8 cellular contexts compared by ENCODE assay signal in genomic region chr22:33922268-33922667, GRCh38. TPM values are rescaled to one million over a fixed set of nuclear protein-coding genes. Genes with fewer than 3 reads are reported as not detected.
A peak's percentile ranks its signal among the peaks of the same experiment; 100 is the strongest.
DNase-seq lines count a peak whose midpoint lies in the region; ATAC-seq and TF ChIP-seq lines count a peak whose summit lies in the region.

No MANE protein-coding gene starts in this region.

- H3K4me1 Mint-ChIP-seq in effector memory CD8-positive, alpha-beta T cell (ENCODE audit: low read depth in 2 of 2): peaks cover 0 to 9% of the 10 kb centered on the region in 2 donors

- H3K36me3 ChIP-seq in RWPE2 (ENCODE audit: low read depth): no peaks in the 10 kb centered on the region

- H3K4me3 ChIP-seq in RWPE2 (ENCODE audit: severe bottlenecking): peak overlapping the region; percentile 11

- H3K36me3 Mint-ChIP-seq in effector memory CD8-positive, alpha-beta T cell (ENCODE audit: insufficient read depth): no peaks in the 10 kb centered on the region

- H3K4me1 ChIP-seq in RWPE2 (ENCODE audit: insufficient read depth, poor library complexity, severe bottlenecking): no peaks in the 10 kb centered on the region

- no peak overlapping the region for H3K27ac Mint-ChIP-seq in effector memory CD8-positive, alpha-beta T cell

- H3K4me3 Mint-ChIP-seq in effector memory CD8-positive, alpha-beta T cell: peak overlapping the region; percentile 62 to 74

- DNase-seq in DMS53 (lab: John Stamatoyannopoulos, UW) (peak; percentile 17), DMS53 treated with DMSO at 0.1 percent for 48 hours (lab: John Stamatoyannopoulos, UW; ENCODE audit: unreplicated experiment) (no peak), RWPE2 (ENCODE audit: low spot score) (no peak), midbrain (lab: John Stamatoyannopoulos, UW) (peak; percentile 31), ureter (ENCODE audit: low spot score) (peak; percentile 49), KG1 (lab: John Stamatoyannopoulos, UW) (no peak)
- no peak for DNase-seq in effector memory CD8-positive, alpha-beta T cell

- no peak for ATAC-seq in RWPE2 (ENCODE audit: low read depth)
- no peak for ATAC-seq in effector memory CD8-positive, alpha-beta T cell (replicated peaks)
- ATAC-seq in HG02642 (IDR thresholded peaks at IDR 0.05; ENCODE audit: poor library complexity, unreplicated experiment): no peak

- no peak overlapping the region for H3K27ac ChIP-seq in RWPE2 (ENCODE audit: poor library complexity, severe bottlenecking)

- TF ChIP-seq CTCF in RWPE2 (IDR thresholded peaks at IDR 0.05; ENCODE audit: poor library complexity, severe bottlenecking): no peak

- H3K9me3 ChIP-seq in RWPE2 (ENCODE audit: severe bottlenecking): no peaks in the 10 kb centered on the region

- H3K27me3 Mint-ChIP-seq in effector memory CD8-positive, alpha-beta T cell: peaks cover 46 to 72% of the 10 kb centered on the region in 2 donors

- peaks cover 62% of the 10 kb centered on the region for H3K27me3 ChIP-seq in RWPE2 (ENCODE audit: insufficient read depth, poor library complexity, severe bottlenecking)

- H3K9me3 Mint-ChIP-seq in effector memory CD8-positive, alpha-beta T cell: no peaks in the 10 kb centered on the region

RNA-seq across cellular contexts. Expression of gene LARGE1, which starts 2.0 kb away (rescaled TPM):
- total RNA-seq in ureter: 81.6 TPM

Comparison
In these comparisons a context has a peak if more than half of its experiments do, and no peak if none do; other contexts are left out.
1. DNase-seq: peak in DMS53 (single experiment), midbrain (single experiment) and ureter (single experiment); none in DMS53 treated with DMSO at 0.1 percent for 48 hours (single experiment), RWPE2 (single experiment), effector memory CD8-positive, alpha-beta T cell (0 of 3) and KG1 (single experiment).